ENCODE assay signal across 1 cellular context in genomic region chr3:55497250-55497649, GRCh38.
TF ChIP-seq lines count a peak whose summit lies in the region.

No MANE protein-coding gene starts in this region.

TF ChIP-seq in liver, 16 proteins besides CTCF, POLR2A, EP300 and RAD21 (continued from another document):
- TF ChIP-seq MAX (IDR thresholded peaks at IDR 0.05) (peak; percentile 32), HNF4A (conservative IDR thresholded peaks at IDR 0.05) (peak; percentile 93 to 95), ZBTB33 (IDR thresholded peaks at IDR 0.05) (peak; percentile 24), TAF1 (conservative IDR thresholded peaks at IDR 0.05) (no peak)
TF ChIP-seq in liver: peak in this region for 11.
